ENCODE assay signal across 20 cellular contexts in genomic region chr10:71357792-71358265, GRCh38. TPM values are rescaled to one million over a fixed set of nuclear protein-coding genes. Genes with fewer than 3 reads are reported as not detected.
DNase-seq lines count a peak whose midpoint lies in the region; FAIRE-seq and TF ChIP-seq lines count a peak whose summit lies in the region.
"Had no signal": no experiment of that assay in that cellular context is flagged by ENCODE, and none has a peak within 500 bp of the region (broad histone marks: within the 10 kb centered on the region; RNA-seq: fewer than 3 reads in every experiment).

No MANE protein-coding gene starts in this region.

- no peaks in the 10 kb centered on the region for H3K27me3 Mint-ChIP-seq in dendritic cell treated with granulocyte-macrophage colony-stimulating factor and Interleukin-4, amounts not matched to agents 40 ng/mL and 50 ng/mL, for 4 days
- H3K27me3 Mint-ChIP-seq: T-cell had no signal

- H3K27me3 ChIP-seq in mesenchymal stem cell (ENCODE audit: control insufficient read depth in 1 of 2, insufficient read depth in 1 of 2, low read length in 2 of 2), result peaks cover 0 to under 1% of the 10 kb centered on the region in 2 experiments

- H3K4me3 Mint-ChIP-seq in dendritic cell treated with granulocyte-macrophage colony-stimulating factor and Interleukin-4, amounts not matched to agents 40 ng/mL and 50 ng/mL, for 4 days, result no peak overlapping the region
- H3K4me3 Mint-ChIP-seq: activated T-helper 1 cell treated with anti-CD3 and anti-CD28 coated beads, Interleukin-12 subunit alpha, Interleukin-12 subunit beta, Interleukin-2, Interleukin-4 antibody, amounts not matched to agents 30 ng/mL and 10 ng/mL and 1 ng/mL, durations not matched to agents 14 hours and 24 hours and 36 hours; nephron; T-cell had no signal

- H2AK5ac ChIP-seq in mesenchymal stem cell (ENCODE audit: low read length, severe bottlenecking), result no peak overlapping the region

- no peak overlapping the region for H3K14ac ChIP-seq in mesenchymal stem cell (ENCODE audit: low read length in 2 of 2)

- no peaks in the 10 kb centered on the region for H3K9me3 Mint-ChIP-seq in dendritic cell treated with granulocyte-macrophage colony-stimulating factor and Interleukin-4, amounts not matched to agents 40 ng/mL and 50 ng/mL, for 4 days
- H3K9me3 Mint-ChIP-seq: activated T-helper 1 cell treated with anti-CD3 and anti-CD28 coated beads, Interleukin-12 subunit alpha, Interleukin-12 subunit beta, Interleukin-2, Interleukin-4 antibody, amounts not matched to agents 30 ng/mL and 10 ng/mL and 1 ng/mL, durations not matched to agents 14 hours and 24 hours and 36 hours; nephron; T-cell had no signal

- H2BK120ac ChIP-seq in mesenchymal stem cell (ENCODE audit: low read depth, low read length), result no peak overlapping the region

- DNase-seq in AG20443 (ENCODE audit: low spot score), result peak; percentile 59
- DNase-seq in HTR-8/SVneo (ENCODE audit: insufficient read length, low spot score), result peak; percentile 67
- peak; percentile 55 for DNase-seq in mesenchymal stem cell
- DNase-seq in NCI-H1092 treated with DMSO at 0.1 percent for 48 hours (lab: John Stamatoyannopoulos, UW), result no peak
- DNase-seq in GM20000 (ENCODE audit: low spot score), result no peak
- no peak for DNase-seq in D721Med (ENCODE audit: insufficient read length, low spot score)
- DNase-seq in germinal center (ENCODE audit: low spot score), result no peak
- DNase-seq: NCI-H1092, NCI-H2171, NCI-H774, retina, T-cell had no signal

- H3K4ac ChIP-seq in mesenchymal stem cell (ENCODE audit: low read depth in 1 of 2, low read length in 2 of 2), result no peak overlapping the region

- intact Hi-C loops in dendritic cell treated with granulocyte-macrophage colony-stimulating factor and Interleukin-4, amounts not matched to agents 40 ng/mL and 50 ng/mL, for 4 days (cut with micrococcal nuclease), result loop anchor here (2.0 kb wide), 1 partner anchor 15 kb away; no protein-coding TSS in a partner anchor

- H3K9me3 ChIP-seq in mesenchymal stem cell (ENCODE audit: control insufficient read depth, low read length), result no peaks in the 10 kb centered on the region

- H3K27ac Mint-ChIP-seq in dendritic cell treated with granulocyte-macrophage colony-stimulating factor and Interleukin-4, amounts not matched to agents 40 ng/mL and 50 ng/mL, for 4 days, result peak overlapping the region; percentile 93
- H3K27ac Mint-ChIP-seq: activated T-helper 1 cell treated with anti-CD3 and anti-CD28 coated beads, Interleukin-12 subunit alpha, Interleukin-12 subunit beta, Interleukin-2, Interleukin-4 antibody, amounts not matched to agents 30 ng/mL and 10 ng/mL and 1 ng/mL, durations not matched to agents 14 hours and 24 hours and 36 hours; T-cell had no signal

- H3K36me3 Mint-ChIP-seq in dendritic cell treated with granulocyte-macrophage colony-stimulating factor and Interleukin-4, amounts not matched to agents 40 ng/mL and 50 ng/mL, for 4 days (ENCODE audit: low read depth), result peaks cover 83% of the 10 kb centered on the region

- no peaks in the 10 kb centered on the region for H3K4me1 ChIP-seq in mesenchymal stem cell (ENCODE audit: control insufficient read depth, insufficient read depth, low read depth, low read length)

- TF ChIP-seq CTCF in GM20000 (IDR thresholded peaks at IDR 0.05; ENCODE audit: extremely low read depth, missing control alignments), result no peak
- no peak for TF ChIP-seq CTCF in D721Med (IDR thresholded peaks at IDR 0.05; ENCODE audit: insufficient read depth, missing control alignments)

- no peaks in the 10 kb centered on the region for H3K79me1 ChIP-seq in mesenchymal stem cell (replicated peaks; ENCODE audit: low read length, poor library complexity, severe bottlenecking)

- no peak overlapping the region for H2BK5ac ChIP-seq in mesenchymal stem cell (ENCODE audit: low read depth, low read length, poor library complexity, severe bottlenecking)

- no peak overlapping the region for H3K4me3 ChIP-seq in mesenchymal stem cell (ENCODE audit: insufficient read depth in 1 of 2, low read depth in 1 of 2, low read length in 2 of 2)
- H3K4me3 ChIP-seq: lung had no signal

- no peak overlapping the region for H3K23ac ChIP-seq in mesenchymal stem cell (ENCODE audit: low read length in 2 of 2)

- H2BK12ac ChIP-seq in mesenchymal stem cell (ENCODE audit: low read length in 2 of 2), result no peak overlapping the region

- WGBS in mesenchymal stem cell, result 23% methylated on average over 7 of the region's 7 CpGs

- no peak overlapping the region for H4K91ac ChIP-seq in mesenchymal stem cell (ENCODE audit: low read length)

- H3K36me3 ChIP-seq in mesenchymal stem cell (ENCODE audit: control insufficient read depth in 1 of 2, insufficient read depth in 2 of 2, low read depth in 1 of 2, low read length in 2 of 2), result peaks cover 0 to 20% of the 10 kb centered on the region in 2 experiments

- no peak overlapping the region for H3K9ac ChIP-seq in mesenchymal stem cell (ENCODE audit: low read length)

- H2AFZ ChIP-seq in mesenchymal stem cell (ENCODE audit: low read depth, low read length), result no peak overlapping the region

- H3K4me2 ChIP-seq in mesenchymal stem cell (ENCODE audit: low read length, poor library complexity, severe bottlenecking), result no peak overlapping the region

- H3K4me1 Mint-ChIP-seq in dendritic cell treated with granulocyte-macrophage colony-stimulating factor and Interleukin-4, amounts not matched to agents 40 ng/mL and 50 ng/mL, for 4 days (ENCODE audit: low read depth), result peaks cover 63% of the 10 kb centered on the region
- H3K4me1 Mint-ChIP-seq: T-cell had no signal

- no peak overlapping the region for H4K8ac ChIP-seq in mesenchymal stem cell (ENCODE audit: low read length)

- FAIRE-seq in HTR-8/SVneo (lab: Jason Lieb, UNC), result no peak
- no peak for FAIRE-seq in D721Med (lab: Jason Lieb, UNC)
- FAIRE-seq: frontal cortex, GM18507, GM19239 had no signal

- no peak overlapping the region for H3K27ac ChIP-seq in mesenchymal stem cell (ENCODE audit: low read length, poor library complexity, severe bottlenecking)
- H3K27ac ChIP-seq: RWPE1 had no signal

- H2BK15ac ChIP-seq in mesenchymal stem cell (ENCODE audit: low read depth, poor library complexity, severe bottlenecking), result no peak overlapping the region

- no peak overlapping the region for H3K18ac ChIP-seq in mesenchymal stem cell (ENCODE audit: low read depth in 1 of 2, low read length in 2 of 2)

RNA-seq across cellular contexts. Expression of gene SLC29A3, which starts 38.8 kb away (rescaled TPM):
- polyA plus RNA-seq in mesenchymal stem cell (2013, experiment 1 of 2), result 2.4 TPM
- 2.1 TPM for polyA plus RNA-seq in mesenchymal stem cell (2013, experiment 2 of 2)

RNA-seq across cellular contexts. Expression of gene CDH23, which starts 38.9 kb away (rescaled TPM):
- not detected for polyA plus RNA-seq in mesenchymal stem cell (2013, experiment 1 of 2)
- not detected for polyA plus RNA-seq in mesenchymal stem cell (2013, experiment 2 of 2)

Comparison
In these comparisons a context has a peak if more than half of its experiments do, and no peak if none do; other contexts are left out.
1. DNase-seq: peak in AG20443 (single experiment), HTR-8/SVneo (single experiment) and mesenchymal stem cell (single experiment); none in NCI-H1092 treated with DMSO at 0.1 percent for 48 hours (single experiment), GM20000 (single experiment), D721Med (single experiment) and germinal center (single experiment).